Comparison of ENCODE assay signal across 29 cellular contexts in genomic region chr4:7635435-7635834, GRCh38.
A peak's percentile ranks its signal among the peaks of the same experiment; 100 is the strongest.
DNase-seq lines count a peak whose midpoint lies in the region; ATAC-seq, FAIRE-seq and TF ChIP-seq lines count a peak whose summit lies in the region.
"Had no signal": no experiment of that assay in that cellular context is flagged by ENCODE, and none has a peak within 500 bp of the region (broad histone marks: within the 10 kb centered on the region; RNA-seq: fewer than 3 reads in every experiment).

No MANE protein-coding gene starts in this region.

- TF ChIP-seq CTCF in Calu3 (IDR thresholded peaks at IDR 0.05; ENCODE audit: unreplicated experiment) = no peak

- H3K4me3 Mint-ChIP-seq in Calu3 (ENCODE audit: low read depth, unreplicated experiment) (peak overlapping the region; percentile 34), T-helper 17 cell (no peak overlapping the region)
- H3K4me3 Mint-ChIP-seq: activated CD8-positive, alpha-beta memory T cell treated with anti-CD3 and anti-CD28 coated beads, Interleukin-2, amount 10 ng/mL, durations not matched to agents 7 days and 5 days; activated naive CD8-positive, alpha-beta T cell treated with anti-CD3 and anti-CD28 coated beads, Interleukin-2, amount 10 ng/mL, durations not matched to agents 7 days and 5 days; stimulated activated naive B cell treated with anti-CD40 and anti-IgM and Interleukin-4, amounts not matched to agents 10 μg/mL and 1 μg/mL and 100 μg/mL, for 72 hours; T-cell had no signal

- H3K9me3 ChIP-seq in T-helper 17 cell (ENCODE audit: control insufficient read depth, low read length, poor library complexity, severe bottlenecking) = no peaks in the 10 kb centered on the region
- H3K9me3 ChIP-seq in small intestine (ENCODE audit: control insufficient read depth, low read depth) = no peaks in the 10 kb centered on the region
- H3K9me3 ChIP-seq: ascending aorta, mucosa of descending colon, SJSA1 had no signal

- no peaks in the 10 kb centered on the region for H3K36me3 ChIP-seq in small intestine (ENCODE audit: control insufficient read depth in 2 of 2, insufficient read depth in 2 of 2, low read length in 2 of 2)
- H3K36me3 ChIP-seq: ascending aorta, SJSA1 had no signal

- H3K9me3 Mint-ChIP-seq in Calu3 (ENCODE audit: low read depth, unreplicated experiment) = no peaks in the 10 kb centered on the region
- H3K9me3 Mint-ChIP-seq: activated naive CD8-positive, alpha-beta T cell treated with anti-CD3 and anti-CD28 coated beads, Interleukin-2, amount 10 ng/mL, durations not matched to agents 7 days and 5 days; T-cell had no signal

- intact Hi-C loops in Calu3 (cut with micrococcal nuclease; ENCODE audit: unreplicated experiment) = no loop called here

- H3K36me3 Mint-ChIP-seq in Calu3 (ENCODE audit: insufficient read depth, unreplicated experiment) = no peaks in the 10 kb centered on the region
- H3K36me3 Mint-ChIP-seq in T-helper 17 cell (ENCODE audit: low read depth) = no peaks in the 10 kb centered on the region
- H3K36me3 Mint-ChIP-seq: activated CD8-positive, alpha-beta memory T cell treated with anti-CD3 and anti-CD28 coated beads, Interleukin-2, amount 10 ng/mL, durations not matched to agents 7 days and 5 days; stimulated activated naive B cell treated with anti-CD40 and anti-IgM and Interleukin-4, amounts not matched to agents 10 μg/mL and 1 μg/mL and 100 μg/mL, for 72 hours; T-cell had no signal

- no peak for FAIRE-seq in small intestine (lab: Jason Lieb, UNC)

- no peak overlapping the region for H3K4me3 ChIP-seq in small intestine (ENCODE audit: low read depth in 1 of 2, low read length in 2 of 2)
- H3K4me3 ChIP-seq: ascending aorta, coronary artery, mucosa of descending colon, SJSA1, skin epidermis had no signal

- ATAC-seq in T-helper 17 cell = no peak
- ATAC-seq: activated CD4-positive, CD25-positive, alpha-beta regulatory T cell treated with anti-CD3 and anti-CD28 coated beads, Interleukin-2, amount 50 U/mL, for 24 hours; activated CD8-positive, alpha-beta memory T cell treated with anti-CD3 and anti-CD28 coated beads, Interleukin-2, amount 10 ng/mL, durations not matched to agents 7 days and 5 days; stimulated activated naive B cell treated with anti-CD40 and anti-IgM and Interleukin-4, amounts not matched to agents 10 μg/mL and 1 μg/mL and 100 μg/mL, for 72 hours; T-cell had no signal

- H3K4me1 Mint-ChIP-seq in Calu3 (ENCODE audit: low read depth, unreplicated experiment) (peaks cover 10% of the 10 kb centered on the region), T-helper 17 cell (peaks cover 4% of the 10 kb centered on the region)
- H3K4me1 Mint-ChIP-seq: activated naive CD8-positive, alpha-beta T cell treated with anti-CD3 and anti-CD28 coated beads, Interleukin-2, amount 10 ng/mL, durations not matched to agents 7 days and 5 days; stimulated activated naive B cell treated with anti-CD40 and anti-IgM and Interleukin-4, amounts not matched to agents 10 μg/mL and 1 μg/mL and 100 μg/mL, for 72 hours had no signal

- H3K27ac Mint-ChIP-seq in Calu3 (ENCODE audit: unreplicated experiment) = no peak overlapping the region
- no peak overlapping the region for H3K27ac Mint-ChIP-seq in T-helper 17 cell
- H3K27ac Mint-ChIP-seq: activated CD8-positive, alpha-beta memory T cell treated with anti-CD3 and anti-CD28 coated beads, Interleukin-2, amount 10 ng/mL, durations not matched to agents 7 days and 5 days; activated naive CD8-positive, alpha-beta T cell treated with anti-CD3 and anti-CD28 coated beads, Interleukin-2, amount 10 ng/mL, durations not matched to agents 7 days and 5 days; stimulated activated naive B cell treated with anti-CD40 and anti-IgM and Interleukin-4, amounts not matched to agents 10 μg/mL and 1 μg/mL and 100 μg/mL, for 72 hours had no signal

- no TSS peak for BruUV-seq in Calu3 (replicated peaks; lab: Mats Ljungman, UMichigan)

- CTCF ChIA-PET in Calu3 (lab: Charles Lee) = interaction anchor here (0.5 to 0.7 kb wide), 3 partner anchors 15 to 647 kb away, joined by 3 to 7 read pairs (median 4); no protein-coding TSS in a partner anchor

- WGBS in small intestine, 3 donors = 42 to 60% (median 59%) methylated on average over 15 of the region's 15 CpGs

- H3K4me1 ChIP-seq in small intestine (ENCODE audit: control insufficient read depth in 2 of 2, insufficient read depth in 1 of 2, low read depth in 1 of 2, low read length in 1 of 2) = no peaks in the 10 kb centered on the region
- H3K4me1 ChIP-seq: ascending aorta, parathyroid adenoma had no signal

- no peak overlapping the region for H3K27ac ChIP-seq in small intestine (ENCODE audit: low read depth in 1 of 2, low read length in 1 of 2)
- H3K27ac ChIP-seq: ascending aorta, C4-2B, epithelial cell of prostate, parathyroid adenoma, SJSA1, skin epidermis had no signal

- DNase-seq in Calu3 (no peak), NCI-H2029 (lab: John Stamatoyannopoulos, UW) (peak; percentile 53), NOMO-1 treated with dmso at 0.1 percent for 144 hours (lab: John Stamatoyannopoulos, UW; ENCODE audit: unreplicated experiment) (peak; percentile 74), mucosa of gallbladder (ENCODE audit: low spot score) (peak; percentile 54), T-helper 17 cell (no peak), T-helper 2 cell (no peak), small intestine (no peak), HT-29 (ENCODE audit: low spot score) (no peak)
- DNase-seq: activated CD4-positive, alpha-beta T cell treated with anti-CD3 and anti-CD28 coated beads, Interleukin-2, amount 50 U/mL, for 4 hours; activated CD8-positive, alpha-beta memory T cell treated with anti-CD3 and anti-CD28 coated beads, Interleukin-2, amount 10 ng/mL, durations not matched to agents 7 days and 5 days; activated gamma-delta T cell treated with Interleukin-2 at 50 U/mL for 16 hours; activated naive CD8-positive, alpha-beta T cell treated with anti-CD3 and anti-CD28 coated beads, Interleukin-2, amount 10 ng/mL, durations not matched to agents 7 days and 5 days; activated T-cell treated with anti-CD3 and anti-CD28 coated beads, Interleukin-2, amount 50 U/mL, for 48 hours; effector memory CD4-positive, alpha-beta T cell; mammary epithelial cell; mucosa of descending colon; NCI-H1105 treated with DMSO at 0.1 percent for 48 hours; NCI-H1930; NCI-H446 treated with DMSO at 0.1 percent for 48 hours; stimulated activated naive B cell treated with anti-CD40 and anti-IgM and Interleukin-4, amounts not matched to agents 10 μg/mL and 1 μg/mL and 100 μg/mL, for 72 hours; T-cell had no signal

- H3K27me3 Mint-ChIP-seq in Calu3 (ENCODE audit: unreplicated experiment) (peaks cover 55% of the 10 kb centered on the region), T-helper 17 cell (peaks cover 28% of the 10 kb centered on the region)

- H3K27me3 ChIP-seq in small intestine (ENCODE audit: control insufficient read depth in 2 of 2, insufficient read depth in 2 of 2, low read length in 2 of 2) = no peaks in the 10 kb centered on the region
- H3K27me3 ChIP-seq: ascending aorta had no signal

Comparison
In these comparisons a context has a peak if more than half of its experiments do, and no peak if none do; other contexts are left out.
1. DNase-seq: peak in NCI-H2029 (single experiment), NOMO-1 treated with dmso at 0.1 percent for 144 hours (single experiment) and mucosa of gallbladder (single experiment); none in Calu3 (single experiment), T-helper 17 cell (0 of 3), T-helper 2 cell (0 of 5), small intestine (single experiment) and HT-29 (single experiment).